Comparison of ENCODE assay signal across 14 cellular contexts in the genomic region with DNA sequence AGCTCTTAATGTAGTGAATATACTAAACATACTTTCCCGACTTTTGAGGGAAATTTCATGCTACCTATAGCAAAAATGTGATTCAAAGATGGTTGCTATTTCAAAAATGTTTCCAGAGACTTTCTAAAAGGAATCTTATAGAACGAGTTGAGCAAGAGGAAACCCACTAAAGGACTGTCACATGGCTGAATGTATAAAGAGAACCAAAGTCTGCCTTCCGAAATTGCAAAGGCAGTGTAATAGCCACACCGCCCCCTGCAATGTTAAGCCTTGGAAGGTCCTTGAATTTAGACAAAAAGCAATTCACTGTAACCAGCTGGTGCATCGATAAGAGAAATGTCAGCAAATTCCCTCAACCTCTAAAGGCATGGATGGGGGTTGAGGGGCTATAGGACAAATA.
DNase-seq lines count a peak whose midpoint lies in the region; ATAC-seq and TF ChIP-seq lines count a peak whose summit lies in the region.
"Had no signal": no experiment of that assay in that cellular context is flagged by ENCODE, and none has a peak within 500 bp of the region (broad histone marks: within the 10 kb centered on the region; RNA-seq: fewer than 3 reads in every experiment).

No MANE protein-coding gene starts in this region.

- no peak for TF ChIP-seq CTCF in OCI-LY1 (IDR thresholded peaks at IDR 0.05; ENCODE audit: low read length)

- no peaks in the 10 kb centered on the region for H3K9me2 ChIP-seq in OCI-LY1 (ENCODE audit: low read depth, low read length)
- H3K9me2 ChIP-seq in Karpas-422 (replicated peaks; ENCODE audit: insufficient read depth, low read length), result 0 out of 2 replicates have a peak, but pooled peaks cover 2% of the 10 kb centered on the region

- H4K8ac ChIP-seq in neuronal stem cell (ENCODE audit: low read depth, low read length), result no peak overlapping the region

- H2BK12ac ChIP-seq in neuronal stem cell (ENCODE audit: low read length), result no peak overlapping the region

- H2AFZ ChIP-seq in OCI-LY1 (ENCODE audit: low read length), result peak overlapping the region; percentile 28; the same call in 1 of the 2 replicates
- H2AFZ ChIP-seq in neuronal stem cell (ENCODE audit: low read length), result peak overlapping the region; percentile 16
- H2AFZ ChIP-seq in Karpas-422 (ENCODE audit: low read length), result no peak overlapping the region

- H3K4me1 ChIP-seq in OCI-LY1 (ENCODE audit: insufficient read depth, low read length, severe bottlenecking) (peaks cover 10% of the 10 kb centered on the region), neuronal stem cell (ENCODE audit: control insufficient read depth in 2 of 2, insufficient read depth in 1 of 2, low read depth in 1 of 2, low read length in 2 of 2) (peaks cover 0 to 2% of the 10 kb centered on the region in 2 donors), Karpas-422 (ENCODE audit: low read length) (no peaks in the 10 kb centered on the region)
- H3K4me1 ChIP-seq: BLaER1 treated with 17β-estradiol and CSF1 and Interleukin-3, amounts not matched to agents 10 nM and 100 nM had no signal

- H3K27ac ChIP-seq in OCI-LY1 (ENCODE audit: low read depth, low read length, poor library complexity, severe bottlenecking) (no peak overlapping the region), neuronal stem cell (replicated peaks; ENCODE audit: low read length) (no peak overlapping the region), Karpas-422 (ENCODE audit: low read length) (no peak overlapping the region)
- H3K27ac ChIP-seq: BLaER1 treated with 17β-estradiol and CSF1 and Interleukin-3, amounts not matched to agents 10 nM and 100 nM had no signal

- H3K9me3 Mint-ChIP-seq in activated T-helper 17 cell treated with anti-CD3 and anti-CD28 coated beads, Interleukin-2, amount 50 U/mL, for 72 hours, result no peaks in the 10 kb centered on the region

- no peak overlapping the region for H3K14ac ChIP-seq in neuronal stem cell (ENCODE audit: low read length)

- H3K9me3 ChIP-seq in OCI-LY1 (ENCODE audit: low read length), result no peaks in the 10 kb centered on the region
- H3K9me3 ChIP-seq in neuronal stem cell (replicated peaks in 1 of 2; ENCODE audit: control insufficient read depth in 2 of 2, insufficient read depth in 1 of 2, low read depth in 1 of 2, low read length in 2 of 2), result no peaks in the 10 kb centered on the region
- no peaks in the 10 kb centered on the region for H3K9me3 ChIP-seq in Karpas-422 (ENCODE audit: low read length)
- H3K9me3 ChIP-seq: BLaER1 treated with 17β-estradiol and CSF1 and Interleukin-3, amounts not matched to agents 10 nM and 100 nM had no signal

- H3K36me3 ChIP-seq in H7 (replicated peaks; ENCODE audit: control insufficient read depth, insufficient read depth, low read length) (no peaks in the 10 kb centered on the region), OCI-LY1 (ENCODE audit: insufficient read depth, low read length) (no peaks in the 10 kb centered on the region), neuronal stem cell (replicated peaks in 1 of 2; ENCODE audit: control insufficient read depth in 2 of 2, insufficient read depth in 2 of 2, low read length in 2 of 2) (no peaks in the 10 kb centered on the region), Karpas-422 (ENCODE audit: insufficient read depth, low read length) (no peaks in the 10 kb centered on the region)
- H3K36me3 ChIP-seq: BLaER1 treated with 17β-estradiol and CSF1 and Interleukin-3, amounts not matched to agents 10 nM and 100 nM had no signal

- H3K18ac ChIP-seq in neuronal stem cell (ENCODE audit: low read length), result no peak overlapping the region

- H3K27ac Mint-ChIP-seq in activated T-helper 17 cell treated with anti-CD3 and anti-CD28 coated beads, Interleukin-2, amount 50 U/mL, for 72 hours, result no peak overlapping the region
- H3K27ac Mint-ChIP-seq: B cell; CD8-positive, alpha-beta T cell had no signal

- H3K79me1 ChIP-seq in neuronal stem cell (ENCODE audit: low read depth, low read length), result no peaks in the 10 kb centered on the region

- DNase-seq in H7, result peak; percentile 14
- peak; percentile 14 for DNase-seq in foreskin melanocyte
- no peak for DNase-seq in neuronal stem cell (ENCODE audit: low spot score)
- DNase-seq in Karpas-422, result no peak
- no peak for DNase-seq in GM19240 (ENCODE audit: insufficient read length, low spot score)
- DNase-seq: Calu3; CD8-positive, alpha-beta T cell; DMS79 treated with DMSO at 0.1 percent for 48 hours; GF-D8; HCEC 1CT had no signal

- no peak overlapping the region for H2BK15ac ChIP-seq in neuronal stem cell (ENCODE audit: low read length)

- H3K4ac ChIP-seq in neuronal stem cell (ENCODE audit: low read length), result no peak overlapping the region

- H3K4me3 Mint-ChIP-seq in activated T-helper 17 cell treated with anti-CD3 and anti-CD28 coated beads, Interleukin-2, amount 50 U/mL, for 72 hours, result no peak overlapping the region
- H3K4me3 Mint-ChIP-seq: B cell; CD8-positive, alpha-beta T cell had no signal

- WGBS in neuronal stem cell (ENCODE audit: extremely low coverage in 2 of 2, insufficient read length in 2 of 2, insufficient replicate concordance in 1 of 2), 2 donors, result no CpG with 5 or more reads among the region's 5 CpGs

- H3K4me2 ChIP-seq in OCI-LY1 (ENCODE audit: low read length), result peak overlapping the region; percentile 27; the same call in 1 of the 2 replicates
- H3K4me2 ChIP-seq in neuronal stem cell (ENCODE audit: insufficient read depth, low read length, poor library complexity, severe bottlenecking), result no peak overlapping the region
- no peak overlapping the region for H3K4me2 ChIP-seq in Karpas-422 (ENCODE audit: low read depth, low read length, poor library complexity, severe bottlenecking)
- H3K4me2 ChIP-seq: BLaER1 treated with 17β-estradiol and CSF1 and Interleukin-3, amounts not matched to agents 10 nM and 100 nM had no signal

- no peak overlapping the region for H2BK120ac ChIP-seq in neuronal stem cell (ENCODE audit: low read depth, low read length)

- H3K4me1 Mint-ChIP-seq in activated T-helper 17 cell treated with anti-CD3 and anti-CD28 coated beads, Interleukin-2, amount 50 U/mL, for 72 hours, result no peaks in the 10 kb centered on the region
- H3K4me1 Mint-ChIP-seq: B cell had no signal

- H3K27me3 Mint-ChIP-seq in activated T-helper 17 cell treated with anti-CD3 and anti-CD28 coated beads, Interleukin-2, amount 50 U/mL, for 72 hours, result no peaks in the 10 kb centered on the region
- H3K27me3 Mint-ChIP-seq: B cell had no signal

- H3K23ac ChIP-seq in neuronal stem cell (ENCODE audit: low read depth, low read length, poor library complexity), result no peak overlapping the region

- H3K36me3 Mint-ChIP-seq in activated T-helper 17 cell treated with anti-CD3 and anti-CD28 coated beads, Interleukin-2, amount 50 U/mL, for 72 hours (ENCODE audit: low read depth), result no peaks in the 10 kb centered on the region
- H3K36me3 Mint-ChIP-seq: CD8-positive, alpha-beta T cell had no signal

- H3K4me3 ChIP-seq in H7 (ENCODE audit: insufficient read depth, low read depth, low read length), result no peak overlapping the region
- H3K4me3 ChIP-seq in OCI-LY1 (ENCODE audit: low read depth, low read length, poor library complexity, severe bottlenecking), result no peak overlapping the region
- no peak overlapping the region for H3K4me3 ChIP-seq in neuronal stem cell (ENCODE audit: low read length in 2 of 2)
- no peak overlapping the region for H3K4me3 ChIP-seq in Karpas-422 (ENCODE audit: low read length)
- H3K4me3 ChIP-seq: BLaER1 treated with 17β-estradiol and CSF1 and Interleukin-3, amounts not matched to agents 10 nM and 100 nM had no signal

- H3K79me2 ChIP-seq in OCI-LY1 (ENCODE audit: insufficient read depth, low read length), result no peaks in the 10 kb centered on the region
- H3K79me2 ChIP-seq in Karpas-422 (ENCODE audit: low read length), result no peaks in the 10 kb centered on the region

- no peaks in the 10 kb centered on the region for H4K20me1 ChIP-seq in OCI-LY1 (ENCODE audit: insufficient read depth, low read length)
- no peaks in the 10 kb centered on the region for H4K20me1 ChIP-seq in Karpas-422 (ENCODE audit: insufficient read depth, low read depth, low read length)
- H4K20me1 ChIP-seq: BLaER1 treated with 17β-estradiol and CSF1 and Interleukin-3, amounts not matched to agents 10 nM and 100 nM had no signal

- no peaks in the 10 kb centered on the region for H3F3A ChIP-seq in OCI-LY1 (ENCODE audit: insufficient read depth, low read length)

- no peaks in the 10 kb centered on the region for H3K27me3 ChIP-seq in H7 (ENCODE audit: control insufficient read depth, insufficient read depth, low read length)
- no peaks in the 10 kb centered on the region for H3K27me3 ChIP-seq in OCI-LY1 (ENCODE audit: insufficient read depth, low read length)
- H3K27me3 ChIP-seq in neuronal stem cell (ENCODE audit: control insufficient read depth in 3 of 3, insufficient read depth in 3 of 3, low read depth in 1 of 3, low read length in 3 of 3), result no peaks in the 10 kb centered on the region
- no peaks in the 10 kb centered on the region for H3K27me3 ChIP-seq in Karpas-422 (ENCODE audit: low read length)
- H3K27me3 ChIP-seq: BLaER1 treated with 17β-estradiol and CSF1 and Interleukin-3, amounts not matched to agents 10 nM and 100 nM had no signal

- H2AK5ac ChIP-seq in neuronal stem cell (ENCODE audit: low read depth, low read length), result no peak overlapping the region

- no peak overlapping the region for H4K91ac ChIP-seq in neuronal stem cell (ENCODE audit: low read depth, low read length, poor library complexity)

- H3K9ac ChIP-seq in OCI-LY1 (ENCODE audit: low read length) (no peak overlapping the region), neuronal stem cell (ENCODE audit: low read depth, low read length, poor library complexity) (no peak overlapping the region), Karpas-422 (ENCODE audit: low read length) (no peak overlapping the region)
- H3K9ac ChIP-seq: BLaER1 treated with 17β-estradiol and CSF1 and Interleukin-3, amounts not matched to agents 10 nM and 100 nM had no signal

- no peak for ATAC-seq in activated T-helper 17 cell treated with anti-CD3 and anti-CD28 coated beads, Interleukin-2, amount 50 U/mL, for 72 hours (replicated peaks)
- ATAC-seq: CD8-positive, alpha-beta T cell had no signal

- no peak overlapping the region for H2BK5ac ChIP-seq in neuronal stem cell (ENCODE audit: low read length)

Comparison
In these comparisons a context has a peak if more than half of its experiments do, and no peak if none do; other contexts are left out.
1. DNase-seq: peak in H7 (single experiment) and foreskin melanocyte (single experiment); none in neuronal stem cell (single experiment), Karpas-422 (single experiment) and GM19240 (single experiment).